Comparison of ENCODE assay signal across 11 cellular contexts in genomic region chr7:158847451-158847866, GRCh38. TPM values are rescaled to one million over a fixed set of nuclear protein-coding genes. Genes with fewer than 3 reads are reported as not detected.
DNase-seq lines count a peak whose midpoint lies in the region; ATAC-seq and TF ChIP-seq lines count a peak whose summit lies in the region.
"Had no signal": no experiment of that assay in that cellular context is flagged by ENCODE, and none has a peak within 500 bp of the region (broad histone marks: within the 10 kb centered on the region; RNA-seq: fewer than 3 reads in every experiment).

No MANE protein-coding gene starts in this region.

- ATAC-seq in GM21423 (IDR thresholded peaks at IDR 0.05; ENCODE audit: unreplicated experiment): peak; percentile 53
- ATAC-seq: stimulated activated memory B cell treated with anti-CD40 and anti-IgM and Interleukin-4, amounts not matched to agents 10 μg/mL and 1 μg/mL and 100 μg/mL, for 72 hours had no signal

- H3K4me1 Mint-ChIP-seq in activated CD4-positive, alpha-beta T cell treated with anti-CD3 and anti-CD28 coated beads, Interleukin-2, amount 10 ng/mL, durations not matched to agents 24 days and 14 days: peaks cover 24% of the 10 kb centered on the region
- H3K4me1 Mint-ChIP-seq: endodermal cell; stimulated activated memory B cell treated with anti-CD40 and anti-IgM and Interleukin-4, amounts not matched to agents 10 μg/mL and 1 μg/mL and 100 μg/mL, for 72 hours had no signal

- intact Hi-C loops in activated CD4-positive, alpha-beta T cell treated with anti-CD3 and anti-CD28 coated beads, Interleukin-2, amount 10 ng/mL, durations not matched to agents 24 days and 14 days (cut with micrococcal nuclease): loop anchor here (1.0 kb wide), 1 partner anchor 17 kb away; no protein-coding TSS in a partner anchor

- H3K27me3 Mint-ChIP-seq in activated CD4-positive, alpha-beta T cell treated with anti-CD3 and anti-CD28 coated beads, Interleukin-2, amount 10 ng/mL, durations not matched to agents 24 days and 14 days: no peaks in the 10 kb centered on the region

- H3K4me3 Mint-ChIP-seq in activated CD4-positive, alpha-beta T cell treated with anti-CD3 and anti-CD28 coated beads, Interleukin-2, amount 10 ng/mL, durations not matched to agents 24 days and 14 days: peak overlapping the region; percentile 72
- H3K4me3 Mint-ChIP-seq: endodermal cell; H9; stimulated activated memory B cell treated with anti-CD40 and anti-IgM and Interleukin-4, amounts not matched to agents 10 μg/mL and 1 μg/mL and 100 μg/mL, for 72 hours had no signal

- peak overlapping the region; percentile 96 for H3K27ac Mint-ChIP-seq in activated CD4-positive, alpha-beta T cell treated with anti-CD3 and anti-CD28 coated beads, Interleukin-2, amount 10 ng/mL, durations not matched to agents 24 days and 14 days
- H3K27ac Mint-ChIP-seq: endodermal cell; H9; stimulated activated memory B cell treated with anti-CD40 and anti-IgM and Interleukin-4, amounts not matched to agents 10 μg/mL and 1 μg/mL and 100 μg/mL, for 72 hours had no signal

- peaks cover 1% of the 10 kb centered on the region for H3K36me3 Mint-ChIP-seq in activated CD4-positive, alpha-beta T cell treated with anti-CD3 and anti-CD28 coated beads, Interleukin-2, amount 10 ng/mL, durations not matched to agents 24 days and 14 days (ENCODE audit: low read depth)
- H3K36me3 Mint-ChIP-seq: stimulated activated memory B cell treated with anti-CD40 and anti-IgM and Interleukin-4, amounts not matched to agents 10 μg/mL and 1 μg/mL and 100 μg/mL, for 72 hours had no signal

- no peak for TF ChIP-seq CTCF in fibroblast of the aortic adventitia (IDR thresholded peaks at IDR 0.05; ENCODE audit: insufficient read depth, low read length)

- H3K4me1 ChIP-seq in skeletal muscle satellite cell (ENCODE audit: control insufficient read depth, insufficient read depth, low read length): no peaks in the 10 kb centered on the region

- no peaks in the 10 kb centered on the region for H3K36me3 ChIP-seq in skeletal muscle satellite cell (ENCODE audit: insufficient read depth, low read length)

- H3K4me2 ChIP-seq in skeletal muscle satellite cell (ENCODE audit: low read length): peak overlapping the region; percentile 36

- no peaks in the 10 kb centered on the region for H3K9me3 ChIP-seq in skeletal muscle satellite cell (replicated peaks; ENCODE audit: low read length)

- DNase-seq in activated CD4-positive, alpha-beta T cell treated with anti-CD3 and anti-CD28 coated beads, Interleukin-2, amount 10 ng/mL, durations not matched to agents 24 days and 14 days: peak; percentile 76
- DNase-seq in fibroblast of the aortic adventitia (ENCODE audit: low read depth) (peak; percentile 56), HPDE6-E6E7 (ENCODE audit: extremely low spot score) (no peak), NOMO-1 (lab: John Stamatoyannopoulos, UW; ENCODE audit: unreplicated experiment in 2 of 2) (no peak), DMS153 treated with DMSO at 0.1 percent for 48 hours (lab: John Stamatoyannopoulos, UW; ENCODE audit: unreplicated experiment) (no peak), hypothalamus (lab: John Stamatoyannopoulos, UW) (no peak)
- DNase-seq: H9 had no signal

- H3K9me3 Mint-ChIP-seq in activated CD4-positive, alpha-beta T cell treated with anti-CD3 and anti-CD28 coated beads, Interleukin-2, amount 10 ng/mL, durations not matched to agents 24 days and 14 days: no peaks in the 10 kb centered on the region
- H3K9me3 Mint-ChIP-seq: stimulated activated memory B cell treated with anti-CD40 and anti-IgM and Interleukin-4, amounts not matched to agents 10 μg/mL and 1 μg/mL and 100 μg/mL, for 72 hours had no signal

- no peak overlapping the region for H3K9ac ChIP-seq in skeletal muscle satellite cell (ENCODE audit: low read depth, low read length)

- peaks cover 8% of the 10 kb centered on the region for H3K27me3 ChIP-seq in skeletal muscle satellite cell (ENCODE audit: control insufficient read depth, insufficient read depth, low read length)

- H3K4me3 ChIP-seq in fibroblast of the aortic adventitia (ENCODE audit: low read depth, low read length) (peak overlapping the region; percentile 2), skeletal muscle satellite cell (ENCODE audit: low read length) (no peak overlapping the region)

RNA-seq across cellular contexts. Expression of gene DYNC2I1, which starts 8.9 kb away (rescaled TPM):
- 13.6 and 13.9 TPM in 2 replicates for total RNA-seq in activated CD4-positive, alpha-beta T cell treated with anti-CD3 and anti-CD28 coated beads, Interleukin-2, amount 10 ng/mL, durations not matched to agents 24 days and 14 days
- total RNA-seq in fibroblast of the aortic adventitia (ENCODE audit: low replicate concordance): 6.1 and 34.6 TPM in 2 replicates
- total RNA-seq in skeletal muscle satellite cell (2012; rRNA removed): 3.3 and 5.0 TPM in 2 replicates

RNA-seq across cellular contexts. Expression of gene ESYT2, which starts 18.1 kb away (rescaled TPM):
- total RNA-seq in activated CD4-positive, alpha-beta T cell treated with anti-CD3 and anti-CD28 coated beads, Interleukin-2, amount 10 ng/mL, durations not matched to agents 24 days and 14 days: 60.3 and 61.3 TPM in 2 replicates
- 69.0 and 105 TPM in 2 replicates for total RNA-seq in fibroblast of the aortic adventitia (ENCODE audit: low replicate concordance)
- total RNA-seq in skeletal muscle satellite cell (2012; rRNA removed): 64.7 and 71.0 TPM in 2 replicates

Comparison
In these comparisons a context has a peak if more than half of its experiments do, and no peak if none do; other contexts are left out.
1. DNase-seq: peak in activated CD4-positive, alpha-beta T cell treated with anti-CD3 and anti-CD28 coated beads, Interleukin-2, amount 10 ng/mL, durations not matched to agents 24 days and 14 days (single experiment) and fibroblast of the aortic adventitia (single experiment); none in HPDE6-E6E7 (single experiment), NOMO-1 (0 of 2), DMS153 treated with DMSO at 0.1 percent for 48 hours (single experiment) and hypothalamus (0 of 51).